Comparison of ENCODE assay signal across 8 cellular contexts in genomic region chr12:66087365-66087943, GRCh38. TPM values are rescaled to one million over a fixed set of nuclear protein-coding genes. Genes with fewer than 3 reads are reported as not detected.
DNase-seq lines count a peak whose midpoint lies in the region; ATAC-seq and TF ChIP-seq lines count a peak whose summit lies in the region.

No MANE protein-coding gene starts in this region.

- peaks cover 10% of the 10 kb centered on the region for H3K4me1 ChIP-seq in PC-3 (ENCODE audit: insufficient read depth, low read length)

- TF ChIP-seq CTCF in C4-2B (conservative IDR thresholded peaks at IDR 0.05) = peak; percentile 88
- TF ChIP-seq CTCF in PC-3 (conservative IDR thresholded peaks at IDR 0.05; ENCODE audit: low read depth, low read length) = peak; percentile 89
- TF ChIP-seq CTCF in glutamatergic neuron (IDR thresholded peaks at IDR 0.05; ENCODE audit: partially characterized antibody, unreplicated experiment) = peak; percentile 61

- H3K9me3 Mint-ChIP-seq in glutamatergic neuron (ENCODE audit: unreplicated experiment) = no peaks in the 10 kb centered on the region

- peak overlapping the region; percentile 56; the same call in 1 of the 2 replicates for H2AFZ ChIP-seq in PC-3 (ENCODE audit: low read length)

- H3K27me3 ChIP-seq in PC-3 (ENCODE audit: low read length) = no peaks in the 10 kb centered on the region

- no peak overlapping the region for H3K27ac Mint-ChIP-seq in glutamatergic neuron (ENCODE audit: unreplicated experiment)

- no peak overlapping the region for H3K4me3 Mint-ChIP-seq in glutamatergic neuron (ENCODE audit: unreplicated experiment)

- peak overlapping the region; percentile 44 for H3K4me2 ChIP-seq in PC-3 (ENCODE audit: low read length)

- H3K9me2 ChIP-seq in PC-3 (replicated peaks; ENCODE audit: low read length) = no peaks in the 10 kb centered on the region

- ATAC-seq in GM18909 (IDR thresholded peaks at IDR 0.05; ENCODE audit: poor library complexity, unreplicated experiment) (peak; percentile 88), HG03571 (IDR thresholded peaks at IDR 0.05; ENCODE audit: unreplicated experiment) (peak; percentile 78), PC-3 (peak; percentile 75)

- no peaks in the 10 kb centered on the region for H3K9me3 ChIP-seq in PC-3 (ENCODE audit: low read length)

- CTCF ChIA-PET in PC-3 (lab: Charles Lee) = interaction anchor here (0.7 to 1.0 kb wide), 3 partner anchors 51 to 323 kb away, joined by 4 to 8 read pairs (median 6); no protein-coding TSS in a partner anchor

- H3K27ac ChIP-seq in C4-2B (no peak overlapping the region), PC-3 (ENCODE audit: low read length) (no peak overlapping the region)

- no peaks in the 10 kb centered on the region for H3K36me3 Mint-ChIP-seq in glutamatergic neuron (ENCODE audit: unreplicated experiment)

- POLR2A ChIA-PET in PC-3 (lab: Charles Lee; ENCODE audit: unreplicated experiment) = no interaction called here

- no peaks in the 10 kb centered on the region for H3F3A ChIP-seq in PC-3 (ENCODE audit: low read length, unreplicated experiment)

- peak; percentile 84 for DNase-seq in PC-3
- peak; percentile 49 for DNase-seq in activated naive CD4-positive, alpha-beta T cell treated with Interleukin-2 at 50 U/mL for 16 hours
- DNase-seq in glutamatergic neuron = peak; percentile 70
- DNase-seq in posterior cingulate gyrus = peak in 6 of 10 donors; percentile 48 to 87 (median 66)
- DNase-seq in OCI-M2 (lab: John Stamatoyannopoulos, UW; ENCODE audit: unreplicated experiment) = no peak

- no peaks in the 10 kb centered on the region for H3K27me3 Mint-ChIP-seq in glutamatergic neuron (ENCODE audit: unreplicated experiment)

- H3K9ac ChIP-seq in PC-3 (ENCODE audit: low read length) = no peak overlapping the region

- H3K36me3 ChIP-seq in PC-3 (ENCODE audit: low read depth, low read length) = no peaks in the 10 kb centered on the region

- no peak overlapping the region for H3K4me3 ChIP-seq in PC-3 (ENCODE audit: low read length)

- no peaks in the 10 kb centered on the region for H4K20me1 ChIP-seq in PC-3 (ENCODE audit: low read length)

- intact Hi-C loops in PC-3 (cut with micrococcal nuclease) (loop anchor here (1.0 to 5.0 kb wide), 3 partner anchors 105 to 780 kb away; no protein-coding TSS in a partner anchor), posterior cingulate gyrus (cut with DNase I) (loop anchor here (1.0 to 10.0 kb wide), 4 partner anchors 485 to 1193 kb away; no protein-coding TSS in a partner anchor)

- BruUV-seq in PC-3 (replicated peaks; lab: Mats Ljungman, UMichigan) = no TSS peak

- no peaks in the 10 kb centered on the region for H3K4me1 Mint-ChIP-seq in glutamatergic neuron (ENCODE audit: low read depth, unreplicated experiment)

- no peaks in the 10 kb centered on the region for H3K79me2 ChIP-seq in PC-3 (ENCODE audit: low read length)

RNA-seq across cellular contexts. Expression of gene LLPH, which starts 43.1 kb away (rescaled TPM):
- total RNA-seq in PC-3 (2014; rRNA removed) (11.2 and 16.5 TPM in 2 replicates), glutamatergic neuron (ENCODE audit: unreplicated experiment) (14.4 TPM)
